In the genomic region with DNA sequence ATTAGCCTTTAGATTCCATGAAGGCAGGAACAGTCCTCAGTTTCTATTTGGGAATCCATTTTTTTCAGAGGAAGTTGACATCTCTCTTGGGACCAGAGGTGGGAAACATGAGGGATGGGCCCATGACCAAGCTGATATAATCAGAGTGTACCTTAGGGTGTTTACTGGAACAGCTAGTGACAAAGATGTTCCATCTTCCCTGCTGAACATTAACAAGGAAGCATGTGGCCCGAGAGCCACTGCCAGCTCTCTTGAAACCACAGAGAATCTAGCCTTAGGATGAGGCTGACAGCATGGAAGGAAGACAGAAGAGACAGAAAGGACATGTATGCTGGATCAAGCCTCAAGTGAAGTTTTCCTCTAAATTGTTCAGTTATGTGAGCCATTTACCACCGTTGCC, we compare ENCODE assay signal across 1 cellular context.
TF ChIP-seq lines count a peak whose summit lies in the region.

No MANE protein-coding gene starts in this region.

TF ChIP-seq in WTC11, 78 proteins besides CTCF, POLR2A, EP300 and RAD21 (continued from another document):
- TF ChIP-seq GTF2I (CRISPR knock-in tag; conservative IDR thresholded peaks at IDR 0.05) (no peak), NFATC4 (CRISPR knock-in tag; IDR thresholded peaks at IDR 0.05) (no peak), ATF1 (CRISPR knock-in tag; IDR thresholded peaks at IDR 0.05) (no peak), NR2C2 (CRISPR knock-in tag; IDR thresholded peaks at IDR 0.05) (no peak), NFYB (CRISPR knock-in tag; conservative IDR thresholded peaks at IDR 0.05; ENCODE audit: low read depth) (no peak), JUN (CRISPR knock-in tag; IDR thresholded peaks at IDR 0.05) (no peak), ZNF317 (CRISPR knock-in tag; IDR thresholded peaks at IDR 0.05; ENCODE audit: borderline replicate concordance, low read depth) (no peak), CREM (CRISPR knock-in tag; IDR thresholded peaks at IDR 0.05) (no peak)
- TF ChIP-seq, protein P1, sequence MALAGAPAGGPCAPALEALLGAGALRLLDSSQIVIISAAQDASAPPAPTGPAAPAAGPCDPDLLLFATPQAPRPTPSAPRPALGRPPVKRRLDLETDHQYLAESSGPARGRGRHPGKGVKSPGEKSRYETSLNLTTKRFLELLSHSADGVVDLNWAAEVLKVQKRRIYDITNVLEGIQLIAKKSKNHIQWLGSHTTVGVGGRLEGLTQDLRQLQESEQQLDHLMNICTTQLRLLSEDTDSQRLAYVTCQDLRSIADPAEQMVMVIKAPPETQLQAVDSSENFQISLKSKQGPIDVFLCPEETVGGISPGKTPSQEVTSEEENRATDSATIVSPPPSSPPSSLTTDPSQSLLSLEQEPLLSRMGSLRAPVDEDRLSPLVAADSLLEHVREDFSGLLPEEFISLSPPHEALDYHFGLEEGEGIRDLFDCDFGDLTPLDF (CRISPR knock-in tag; IDR thresholded peaks at IDR 0.05): no peak
